ENCODE assay signal across 22 cellular contexts in the genomic region with DNA sequence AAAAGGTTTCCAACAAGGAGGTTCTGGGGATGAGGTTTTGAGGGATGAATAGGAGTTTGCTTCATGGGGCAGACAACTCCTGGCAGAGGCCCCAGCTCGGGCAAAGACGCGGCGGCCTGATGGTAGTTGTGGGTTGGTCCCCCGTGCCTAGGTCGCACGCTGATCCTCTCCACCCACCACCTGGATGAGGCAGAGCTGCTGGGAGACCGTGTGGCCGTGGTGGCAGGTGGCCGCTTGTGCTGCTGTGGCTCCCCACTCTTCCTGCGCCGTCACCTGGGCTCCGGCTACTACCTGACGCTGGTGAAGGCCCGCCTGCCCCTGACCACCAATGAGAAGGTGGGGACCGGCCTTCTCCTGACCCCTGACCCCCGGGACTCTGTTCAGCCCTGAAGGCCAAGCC. TPM values are rescaled to one million over a fixed set of nuclear protein-coding genes. Genes with fewer than 3 reads are reported as not detected.
"Had no signal": no experiment of that assay in that cellular context is flagged by ENCODE, and none has a peak within 500 bp of the region (broad histone marks: within the 10 kb centered on the region; RNA-seq: fewer than 3 reads in every experiment).

No MANE protein-coding gene starts in this region.

- H3K9me3 Mint-ChIP-seq: activated CD4-positive, alpha-beta T cell treated with anti-CD3 and anti-CD28 coated beads, Interleukin-2, amount 10 ng/mL, durations not matched to agents 24 days and 14 days; stimulated activated naive CD8-positive, alpha-beta T cell treated with anti-CD3 and anti-CD28 coated beads, Interleukin-15, Interleukin-2, amounts not matched to agents 100 ng/mL and 50 ng/mL, for 24 hours had no signal

- H3K27ac Mint-ChIP-seq: activated CD8-positive, alpha-beta memory T cell treated with anti-CD3 and anti-CD28 coated beads, Interleukin-2, amount 10 ng/mL, durations not matched to agents 7 days and 5 days; activated CD8-positive, alpha-beta T cell treated with anti-CD3 and anti-CD28 coated beads for 36 hours; stimulated activated naive CD8-positive, alpha-beta T cell treated with anti-CD3 and anti-CD28 coated beads, Interleukin-15, Interleukin-2, amounts not matched to agents 100 ng/mL and 50 ng/mL, for 24 hours had no signal

- H3K9me3 ChIP-seq: thyroid gland had no signal

- ATAC-seq: activated CD8-positive, alpha-beta memory T cell treated with anti-CD3 and anti-CD28 coated beads, Interleukin-2, amount 10 ng/mL, durations not matched to agents 7 days and 5 days; activated CD8-positive, alpha-beta T cell treated with anti-CD3 and anti-CD28 coated beads for 36 hours; heart right ventricle; left cardiac atrium; mucosa of descending colon; psoas muscle had no signal

- DNase-seq: activated CD4-positive, alpha-beta T cell treated with anti-CD3 and anti-CD28 coated beads, Interleukin-2, amount 10 ng/mL, durations not matched to agents 24 days and 14 days; activated CD8-positive, alpha-beta T cell treated with anti-CD3 and anti-CD28 coated beads for 36 hours; activated naive CD4-positive, alpha-beta T cell treated with Interleukin-2 at 50 U/mL for 16 hours; amygdala; heart right ventricle; islet precursor cell; left cardiac atrium; mesenchymal stem cell; mucosa of descending colon; ovary; psoas muscle; stimulated activated CD4-positive, alpha-beta T cell treated with anti-CD3 and anti-CD28 coated beads, Interleukin-4, amount 100 ng/mL, for 24 hours; substantia nigra; thyroid gland had no signal

- H3K27me3 ChIP-seq: heart right ventricle, ovary, right atrium auricular region, thyroid gland had no signal

- H3K36me3 ChIP-seq: ovary, right atrium auricular region, thyroid gland had no signal

- H3K27me3 Mint-ChIP-seq: activated CD4-positive, alpha-beta T cell treated with anti-CD3 and anti-CD28 coated beads, Interleukin-2, amount 10 ng/mL, durations not matched to agents 24 days and 14 days; activated CD8-positive, alpha-beta memory T cell treated with anti-CD3 and anti-CD28 coated beads, Interleukin-2, amount 10 ng/mL, durations not matched to agents 7 days and 5 days; activated CD8-positive, alpha-beta T cell treated with anti-CD3 and anti-CD28 coated beads for 36 hours; stimulated activated naive CD8-positive, alpha-beta T cell treated with anti-CD3 and anti-CD28 coated beads, Interleukin-15, Interleukin-2, amounts not matched to agents 100 ng/mL and 50 ng/mL, for 24 hours had no signal

- H3K4me3 Mint-ChIP-seq: activated CD4-positive, alpha-beta T cell treated with anti-CD3 and anti-CD28 coated beads, Interleukin-2, amount 10 ng/mL, durations not matched to agents 24 days and 14 days; activated CD8-positive, alpha-beta memory T cell treated with anti-CD3 and anti-CD28 coated beads, Interleukin-2, amount 10 ng/mL, durations not matched to agents 7 days and 5 days; activated CD8-positive, alpha-beta T cell treated with anti-CD3 and anti-CD28 coated beads for 36 hours; stimulated activated naive CD8-positive, alpha-beta T cell treated with anti-CD3 and anti-CD28 coated beads, Interleukin-15, Interleukin-2, amounts not matched to agents 100 ng/mL and 50 ng/mL, for 24 hours had no signal

- H3K27ac ChIP-seq: heart right ventricle, ovary, psoas muscle, right atrium auricular region, thyroid gland had no signal

- H3K4me1 ChIP-seq: heart right ventricle, psoas muscle, right atrium auricular region, thyroid gland had no signal

- H3K4me3 ChIP-seq: heart right ventricle, mucosa of descending colon, ovary, psoas muscle, right atrium auricular region, thyroid gland had no signal

RNA-seq across cellular contexts. Expression of gene RNU6-2, which starts 30.5 kb away (rescaled TPM):
- total RNA-seq: activated CD4-positive, alpha-beta T cell treated with anti-CD3 and anti-CD28 coated beads, Interleukin-2, amount 10 ng/mL, durations not matched to agents 24 days and 14 days; activated CD8-positive, alpha-beta memory T cell treated with anti-CD3 and anti-CD28 coated beads, Interleukin-2, amount 10 ng/mL, durations not matched to agents 7 days and 5 days; activated CD8-positive, alpha-beta T cell treated with anti-CD3 and anti-CD28 coated beads for 36 hours; chondrocyte; epithelial cell of proximal tubule; fibroblast of villous mesenchyme; heart right ventricle; left cardiac atrium; lower leg skin; mucosa of descending colon; ovary; psoas muscle; right atrium auricular region; T-helper 2 cell treated with Interferon-gamma antibody and Interleukin-4, amounts not matched to agents 100 ng/mL and 5 ng/mL, for 36 hours; thyroid gland had no signal
- polyA plus RNA-seq: heart right ventricle, ovary, psoas muscle had no signal
